In the genomic region with DNA sequence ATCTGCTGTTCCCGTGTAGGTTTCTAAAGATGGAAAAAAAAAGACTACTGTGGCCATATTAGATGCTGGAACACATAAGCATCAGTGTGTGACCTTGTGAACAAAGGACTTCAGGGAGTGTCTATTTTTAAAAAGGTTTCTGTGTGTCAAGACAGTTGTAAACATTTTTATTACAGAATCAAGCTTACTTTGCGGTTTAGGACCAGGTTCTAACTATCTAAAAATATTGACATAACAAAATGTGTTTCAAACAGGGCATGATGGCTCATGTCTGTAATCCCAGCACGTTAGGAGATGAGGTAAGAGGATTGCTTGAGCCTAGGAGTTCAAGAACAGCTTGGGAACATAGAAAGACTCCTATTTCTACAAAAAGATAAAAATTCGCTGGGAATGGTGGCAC, we compare ENCODE assay signal across 33 cellular contexts. TPM values are rescaled to one million over a fixed set of nuclear protein-coding genes. Genes with fewer than 3 reads are reported as not detected.
DNase-seq lines count a peak whose midpoint lies in the region; ATAC-seq, FAIRE-seq and TF ChIP-seq lines count a peak whose summit lies in the region.
"Had no signal": no experiment of that assay in that cellular context is flagged by ENCODE, and none has a peak within 500 bp of the region (broad histone marks: within the 10 kb centered on the region; RNA-seq: fewer than 3 reads in every experiment).

No MANE protein-coding gene starts in this region.

- DNase-seq in NCI-H510A treated with DMSO at 0.1 percent for 48 hours (lab: John Stamatoyannopoulos, UW) (peak; percentile 81), NCI-H510A (lab: John Stamatoyannopoulos, UW) (no peak), NCI-H1930 (lab: John Stamatoyannopoulos, UW) (peak; percentile 10 to 67), T-helper 17 cell (no peak), left colon (no peak), RCC 7860 (ENCODE audit: low spot score) (no peak), OCI-LY7 (ENCODE audit: low spot score) (no peak)
- DNase-seq: activated CD4-positive, alpha-beta memory T cell treated with anti-CD3 and anti-CD28 coated beads, Interleukin-2, amount 10 ng/mL, durations not matched to agents 7 days and 5 days; activated CD4-positive, alpha-beta T cell treated with anti-CD3 and anti-CD28 coated beads for 1 hour; activated CD8-positive, alpha-beta memory T cell treated with anti-CD3 and anti-CD28 coated beads, Interleukin-2, amount 50 U/mL, for 4 hours; activated naive CD4-positive, alpha-beta T cell treated with anti-CD3 and anti-CD28 coated beads for 36 hours; AML-193; CD4-positive, CD25-positive, alpha-beta regulatory T cell; central memory CD4-positive, alpha-beta T cell; cortex of kidney; effector memory CD4-positive, alpha-beta T cell; head of caudate nucleus; KG1; kidney; naive thymus-derived CD4-positive, alpha-beta T cell; NCI-H2081 treated with DMSO at 0.1 percent for 48 hours; NCI-H82; stimulated activated naive CD8-positive, alpha-beta T cell treated with anti-CD3 and anti-CD28 coated beads, Interleukin-15, amount 100 ng/mL, for 72 hours had no signal

- ATAC-seq in T-helper 17 cell (no peak), left colon (peak; percentile 34), GM18873 (IDR thresholded peaks at IDR 0.05; ENCODE audit: low FRiP score, unreplicated experiment) (no peak)
- ATAC-seq: foreskin keratinocyte; naive thymus-derived CD4-positive, alpha-beta T cell; sciatic nerve; SK-N-SH treated with all-trans-retinoic acid at 6 μM for 48 hours; stimulated activated naive CD8-positive, alpha-beta T cell treated with anti-CD3 and anti-CD28 coated beads, Interleukin-15, amount 100 ng/mL, for 72 hours had no signal

- BruUV-seq in OCI-LY7 (replicated peaks; lab: Mats Ljungman, UMichigan), result no TSS peak

- peak overlapping the region; percentile 19 for H3K27ac Mint-ChIP-seq in T-helper 17 cell
- H3K27ac Mint-ChIP-seq: activated CD4-positive, alpha-beta memory T cell treated with anti-CD3 and anti-CD28 coated beads, Interleukin-2, amount 10 ng/mL, durations not matched to agents 7 days and 5 days; activated naive CD4-positive, alpha-beta T cell treated with anti-CD3 and anti-CD28 coated beads for 36 hours; CD4-positive, CD25-positive, alpha-beta regulatory T cell; mesothelial cell of epicardium; naive thymus-derived CD4-positive, alpha-beta T cell; stimulated activated naive CD8-positive, alpha-beta T cell treated with anti-CD3 and anti-CD28 coated beads, Interleukin-15, amount 100 ng/mL, for 72 hours; T-helper 1 cell treated with Interleukin-12 subunit alpha and Interleukin-12 subunit beta and Interleukin-4 antibody, amounts not matched to agents 30 μg/mL and 1 μg/mL, for 36 hours had no signal

- H2AFZ ChIP-seq in OCI-LY7 (ENCODE audit: low read length), result no peak overlapping the region

- no peaks in the 10 kb centered on the region for H3K79me2 ChIP-seq in OCI-LY7 (ENCODE audit: insufficient read depth, low read depth, low read length)

- H3K27ac ChIP-seq in OCI-LY7 (ENCODE audit: low read depth, low read length, poor library complexity, severe bottlenecking), result no peak overlapping the region
- H3K27ac ChIP-seq: foreskin keratinocyte, thoracic aorta had no signal

- TF ChIP-seq CTCF in OCI-LY7 (conservative IDR thresholded peaks at IDR 0.05; ENCODE audit: low read length), result no peak

- H3K36me3 ChIP-seq in OCI-LY7 (ENCODE audit: insufficient read depth, low read length), result no peaks in the 10 kb centered on the region
- H3K36me3 ChIP-seq: thoracic aorta had no signal

- CTCF ChIA-PET in OCI-LY7 (lab: Charles Lee; ENCODE audit: unreplicated experiment), result no interaction called here

- H3K36me3 Mint-ChIP-seq in T-helper 17 cell (ENCODE audit: low read depth), result no peaks in the 10 kb centered on the region
- H3K36me3 Mint-ChIP-seq: CD4-positive, CD25-positive, alpha-beta regulatory T cell; mesothelial cell of epicardium; naive thymus-derived CD4-positive, alpha-beta T cell had no signal

- POLR2A ChIA-PET in OCI-LY7 (lab: Charles Lee), result interaction anchor here (0.5 kb wide), 1 partner anchor 72 kb away, joined by 3 read pairs; no protein-coding TSS in a partner anchor

- FAIRE-seq in RCC 7860 (lab: Jason Lieb, UNC), result no peak
- FAIRE-seq: GM19239, H54, kidney, urothelium cell line had no signal

- intact Hi-C loops in left colon (cut with DNase I, micrococcal nuclease) (no loop called here), OCI-LY7 (cut with micrococcal nuclease; ENCODE audit: unreplicated experiment) (no loop called here)

- H3K9me3 ChIP-seq in T-helper 17 cell (ENCODE audit: control insufficient read depth, low read length, poor library complexity, severe bottlenecking) (no peaks in the 10 kb centered on the region), OCI-LY7 (ENCODE audit: low read length) (no peaks in the 10 kb centered on the region)
- H3K9me3 ChIP-seq: thoracic aorta had no signal

- H3K4me2 ChIP-seq in OCI-LY7 (ENCODE audit: low read length), result no peak overlapping the region

- no peaks in the 10 kb centered on the region for H3K27me3 Mint-ChIP-seq in T-helper 17 cell
- H3K27me3 Mint-ChIP-seq: CD4-positive, CD25-positive, alpha-beta regulatory T cell; stimulated activated naive CD8-positive, alpha-beta T cell treated with anti-CD3 and anti-CD28 coated beads, Interleukin-15, amount 100 ng/mL, for 72 hours had no signal

- no peaks in the 10 kb centered on the region for H4K20me1 ChIP-seq in OCI-LY7 (ENCODE audit: insufficient read depth, low read length)

- no peaks in the 10 kb centered on the region for H3K9me2 ChIP-seq in OCI-LY7 (ENCODE audit: insufficient read depth, low read length)

- no peaks in the 10 kb centered on the region for H3K4me1 ChIP-seq in OCI-LY7 (ENCODE audit: insufficient read depth, low read length, poor library complexity, severe bottlenecking)
- H3K4me1 ChIP-seq: foreskin keratinocyte had no signal

- no peaks in the 10 kb centered on the region for H3K4me1 Mint-ChIP-seq in T-helper 17 cell
- H3K4me1 Mint-ChIP-seq: activated CD4-positive, alpha-beta memory T cell treated with anti-CD3 and anti-CD28 coated beads, Interleukin-2, amount 10 ng/mL, durations not matched to agents 7 days and 5 days; mesothelial cell of epicardium; naive thymus-derived CD4-positive, alpha-beta T cell; stimulated activated naive CD8-positive, alpha-beta T cell treated with anti-CD3 and anti-CD28 coated beads, Interleukin-15, amount 100 ng/mL, for 72 hours had no signal

- no peak overlapping the region for H3K4me3 ChIP-seq in OCI-LY7 (ENCODE audit: low read depth, low read length, poor library complexity, severe bottlenecking)
- H3K4me3 ChIP-seq: thoracic aorta had no signal

- no peak overlapping the region for H3K4me3 Mint-ChIP-seq in T-helper 17 cell
- H3K4me3 Mint-ChIP-seq: activated CD4-positive, alpha-beta memory T cell treated with anti-CD3 and anti-CD28 coated beads, Interleukin-2, amount 10 ng/mL, durations not matched to agents 7 days and 5 days; activated naive CD4-positive, alpha-beta T cell treated with anti-CD3 and anti-CD28 coated beads for 36 hours; CD4-positive, CD25-positive, alpha-beta regulatory T cell; mesothelial cell of epicardium; naive thymus-derived CD4-positive, alpha-beta T cell; stimulated activated naive CD8-positive, alpha-beta T cell treated with anti-CD3 and anti-CD28 coated beads, Interleukin-15, amount 100 ng/mL, for 72 hours; T-helper 1 cell treated with Interleukin-12 subunit alpha and Interleukin-12 subunit beta and Interleukin-4 antibody, amounts not matched to agents 30 μg/mL and 1 μg/mL, for 36 hours had no signal

RNA-seq across cellular contexts. Expression of a gene that starts 7.1 kb away (rescaled TPM):
- total RNA-seq in T-helper 17 cell (10 to 100 TPM; 27.5 to 31.1 TPM), left colon (10 to 100 TPM; 27.4 to 37.6 TPM), OCI-LY7 (2022) (34.7 and 40.8 TPM in 2 replicates)
- total RNA-seq in OCI-LY7 (2014; rRNA removed; shearing (Covaris generic)), result 23.5 and 29.6 TPM in 2 replicates

RNA-seq across cellular contexts. Expression of a gene that starts 25.3 kb away (rescaled TPM):
- total RNA-seq in T-helper 17 cell (1 to 10 TPM; 5.7 to 6.8 TPM), left colon (10 to 100 TPM; 18.4 to 25.1 TPM), OCI-LY7 (2022) (0.29 and 0.39 TPM in 2 replicates)
- total RNA-seq in OCI-LY7 (2014; rRNA removed; shearing (Covaris generic)), result 0.15 and 0.54 TPM in 2 replicates

Comparison
In these comparisons a context has a peak if more than half of its experiments do, and no peak if none do; other contexts are left out.
1. DNase-seq: peak in NCI-H510A treated with DMSO at 0.1 percent for 48 hours (single experiment) and NCI-H1930 (2 of 2); none in NCI-H510A (single experiment), T-helper 17 cell (0 of 3), left colon (0 of 2), RCC 7860 (single experiment) and OCI-LY7 (single experiment).
2. RNA of a gene that starts 25.3 kb away (total RNA-seq): 18.4 to 25.1 TPM in left colon and 5.7 to 6.8 TPM in T-helper 17 cell; 0.15 to 0.54 TPM in OCI-LY7; every median in the first group is over 4 times any median in the second.